Comparison of ENCODE assay signal across 10 cellular contexts in genomic region chr5:112491257-112491656, GRCh38.
DNase-seq lines count a peak whose midpoint lies in the region; ATAC-seq, FAIRE-seq and TF ChIP-seq lines count a peak whose summit lies in the region.
"Had no signal": no experiment of that assay in that cellular context is flagged by ENCODE, and none has a peak within 500 bp of the region (broad histone marks: within the 10 kb centered on the region; RNA-seq: fewer than 3 reads in every experiment).

No MANE protein-coding gene starts in this region.

- H3K36me3 Mint-ChIP-seq in nephron (ENCODE audit: low read depth) = no peaks in the 10 kb centered on the region

- H3K4me3 Mint-ChIP-seq in nephron = no peak overlapping the region
- H3K4me3 Mint-ChIP-seq: activated T-cell treated with anti-CD3 and anti-CD28 coated beads, Interleukin-2, amount 50 U/mL, for 72 hours had no signal

- H3K4me1 ChIP-seq in suprapubic skin = no peaks in the 10 kb centered on the region

- no peak overlapping the region for H3K4me3 ChIP-seq in bronchial epithelial cell (ENCODE audit: low read depth, low read length)
- H3K4me3 ChIP-seq in suprapubic skin = no peak overlapping the region

- TF ChIP-seq POLR2A in suprapubic skin (IDR thresholded peaks at IDR 0.05) = no peak

- no peak for ATAC-seq in HG03460 (IDR thresholded peaks at IDR 0.05; ENCODE audit: unreplicated experiment)
- ATAC-seq: activated T-cell treated with anti-CD3 and anti-CD28 coated beads, Interleukin-2, amount 50 U/mL, for 72 hours had no signal

- no peaks in the 10 kb centered on the region for H3K36me3 ChIP-seq in bronchial epithelial cell (ENCODE audit: control insufficient read depth, insufficient read depth, low read length)
- H3K36me3 ChIP-seq in suprapubic skin = no peaks in the 10 kb centered on the region
- H3K36me3 ChIP-seq: neutrophil had no signal

- no peak for TF ChIP-seq EP300 in suprapubic skin (IDR thresholded peaks at IDR 0.05)

- no peak for FAIRE-seq in bronchial epithelial cell (lab: Jason Lieb, UNC)
- FAIRE-seq: endothelial cell of umbilical vein had no signal

- intact Hi-C loops in posterior cingulate gyrus (cut with DNase I) = no loop called here

- DNase-seq in GM10248 (ENCODE audit: extremely low spot score) (no peak), KBM-7 (peak; percentile 5), bronchial epithelial cell (ENCODE audit: low read depth) (no peak), suprapubic skin (ENCODE audit: low spot score in 2 of 2) (no peak), posterior cingulate gyrus (no peak)
- DNase-seq: activated T-cell treated with anti-CD3 and anti-CD28 coated beads, Interleukin-2, amount 50 U/mL, for 72 hours had no signal

- no peak overlapping the region for H3K27ac Mint-ChIP-seq in nephron
- H3K27ac Mint-ChIP-seq: activated T-cell treated with anti-CD3 and anti-CD28 coated beads, Interleukin-2, amount 50 U/mL, for 72 hours had no signal

- H3K27me3 ChIP-seq in bronchial epithelial cell (ENCODE audit: control insufficient read depth, insufficient read depth, low read length) (peaks cover 1% of the 10 kb centered on the region), suprapubic skin (no peaks in the 10 kb centered on the region)
- H3K27me3 ChIP-seq: neutrophil had no signal

- TF ChIP-seq CTCF in GM10248 (IDR thresholded peaks at IDR 0.05; ENCODE audit: control extremely low read depth, extremely low read depth, low read depth, missing control alignments) (peak; percentile 25), bronchial epithelial cell (IDR thresholded peaks at IDR 0.05; ENCODE audit: insufficient read depth, low read length, severe bottlenecking) (peak; percentile 35), nephron (IDR thresholded peaks at IDR 0.05; ENCODE audit: unreplicated experiment in 3 of 3) (peak; percentile 17 to 29 (median 21)), suprapubic skin (IDR thresholded peaks at IDR 0.05) (no peak)

- CTCF ChIA-PET in GM10248 (lab: Yijun Ruan, JAX) = interaction anchor here (1.4 to 1.8 kb wide), 4 partner anchors 11 to 268 kb away, joined by 3 to 17 read pairs (median 4); no protein-coding TSS in a partner anchor

- H3K27ac ChIP-seq in suprapubic skin = no peak overlapping the region
- H3K27ac ChIP-seq: neutrophil had no signal

- no peaks in the 10 kb centered on the region for H3K27me3 Mint-ChIP-seq in nephron (ENCODE audit: low read depth)

- H3K4me1 Mint-ChIP-seq in nephron = no peaks in the 10 kb centered on the region

- H3K9me3 ChIP-seq in suprapubic skin = no peaks in the 10 kb centered on the region
- H3K9me3 ChIP-seq: neutrophil had no signal

- in situ Hi-C loops in KBM-7 (cut with MboI; ENCODE audit: low pct_unique_long_range_greater_than_20kb, low sequenced_read_pairs) = no loop called here

- POLR2A ChIA-PET in GM10248 (lab: Yijun Ruan, JAX) = no interaction called here

- 84% methylated on average over 5 of the region's 5 CpGs for WGBS in suprapubic skin

- peaks cover 2% of the 10 kb centered on the region for H3K9me3 Mint-ChIP-seq in nephron

Comparison
In these comparisons a context has a peak if more than half of its experiments do, and no peak if none do; other contexts are left out.
1. CTCF ChIP-seq: peak in GM10248 (single experiment), bronchial epithelial cell (single experiment) and nephron (3 of 3); none in suprapubic skin (0 of 2).